Comparison of ENCODE assay signal across 16 cellular contexts in the genomic region with DNA sequence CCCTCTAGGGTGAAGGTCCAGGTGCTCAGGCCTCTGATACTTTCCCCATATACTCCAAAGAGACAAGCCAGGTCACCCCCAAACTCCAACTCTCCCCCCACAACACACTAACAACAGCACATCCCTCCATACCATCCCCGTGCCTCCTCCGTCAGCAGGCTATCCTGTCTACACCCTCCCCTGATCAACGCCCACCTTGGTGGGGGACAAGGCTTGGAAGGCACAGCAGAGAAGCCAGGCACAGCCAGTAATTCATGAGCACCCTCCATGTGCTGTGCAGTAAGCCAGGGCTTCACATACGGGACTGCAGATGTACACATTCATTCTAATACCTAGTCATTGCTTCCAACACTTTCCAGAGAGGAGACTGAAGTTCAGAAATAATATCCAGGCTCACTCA. TPM values are rescaled to one million over a fixed set of nuclear protein-coding genes. Genes with fewer than 3 reads are reported as not detected.
DNase-seq lines count a peak whose midpoint lies in the region; ATAC-seq and TF ChIP-seq lines count a peak whose summit lies in the region.
"Had no signal": no experiment of that assay in that cellular context is flagged by ENCODE, and none has a peak within 500 bp of the region (broad histone marks: within the 10 kb centered on the region; RNA-seq: fewer than 3 reads in every experiment).

No MANE protein-coding gene starts in this region.

- H3K4me1 ChIP-seq in thymus (ENCODE audit: control insufficient read depth, insufficient read depth, low read length) (peaks cover 33% of the 10 kb centered on the region), PC-3 (ENCODE audit: insufficient read depth, low read length) (no peaks in the 10 kb centered on the region)
- H3K4me1 ChIP-seq: right lobe of liver had no signal

- H3K4me3 ChIP-seq in thymus (ENCODE audit: low read length) (no peak overlapping the region), PC-3 (ENCODE audit: low read length) (no peak overlapping the region)
- H3K4me3 ChIP-seq: esophagus muscularis mucosa, left ventricle myocardium inferior, right lobe of liver had no signal

- H3K4me2 ChIP-seq in PC-3 (ENCODE audit: low read length): no peak overlapping the region

- peak overlapping the region; percentile 51 for H3K4me3 Mint-ChIP-seq in activated CD8-positive, alpha-beta memory T cell treated with anti-CD3 and anti-CD28 coated beads, Interleukin-2, amount 10 ng/mL, durations not matched to agents 7 days and 5 days
- H3K4me3 Mint-ChIP-seq in glutamatergic neuron (ENCODE audit: unreplicated experiment): peak overlapping the region; percentile 53

- no peak overlapping the region for H2AFZ ChIP-seq in PC-3 (ENCODE audit: low read length)

- H3K9me3 ChIP-seq in thymus (ENCODE audit: control insufficient read depth) (no peaks in the 10 kb centered on the region), PC-3 (ENCODE audit: low read length) (no peaks in the 10 kb centered on the region)
- H3K9me3 ChIP-seq: esophagus muscularis mucosa, left ventricle myocardium inferior, right lobe of liver had no signal

- H3K79me2 ChIP-seq in PC-3 (ENCODE audit: low read length): peaks cover 96% of the 10 kb centered on the region

- H3K36me3 Mint-ChIP-seq in activated naive CD4-positive, alpha-beta T cell treated with anti-CD3 and anti-CD28 coated beads, Interleukin-2, amount 50 U/mL, for 72 hours: peaks cover 13 to 24% of the 10 kb centered on the region in 2 donors
- peaks cover 17% of the 10 kb centered on the region for H3K36me3 Mint-ChIP-seq in activated CD8-positive, alpha-beta memory T cell treated with anti-CD3 and anti-CD28 coated beads, Interleukin-2, amount 10 ng/mL, durations not matched to agents 7 days and 5 days
- no peaks in the 10 kb centered on the region for H3K36me3 Mint-ChIP-seq in glutamatergic neuron (ENCODE audit: unreplicated experiment)

- H3K9me2 ChIP-seq in PC-3 (replicated peaks; ENCODE audit: low read length): no peaks in the 10 kb centered on the region

- no peaks in the 10 kb centered on the region for H4K20me1 ChIP-seq in PC-3 (ENCODE audit: low read length)

- peaks cover 0 to 5% of the 10 kb centered on the region in 2 donors for H3K9me3 Mint-ChIP-seq in activated naive CD4-positive, alpha-beta T cell treated with anti-CD3 and anti-CD28 coated beads, Interleukin-2, amount 50 U/mL, for 72 hours
- H3K9me3 Mint-ChIP-seq in activated CD8-positive, alpha-beta memory T cell treated with anti-CD3 and anti-CD28 coated beads, Interleukin-2, amount 10 ng/mL, durations not matched to agents 7 days and 5 days (ENCODE audit: low read depth): no peaks in the 10 kb centered on the region
- no peaks in the 10 kb centered on the region for H3K9me3 Mint-ChIP-seq in glutamatergic neuron (ENCODE audit: unreplicated experiment)

- TF ChIP-seq CTCF in glutamatergic neuron (IDR thresholded peaks at IDR 0.05; ENCODE audit: partially characterized antibody, unreplicated experiment) (no peak), PC-3 (conservative IDR thresholded peaks at IDR 0.05; ENCODE audit: low read depth, low read length) (no peak)

- POLR2A ChIA-PET in PC-3 (lab: Charles Lee; ENCODE audit: unreplicated experiment): no interaction called here

- H3K27me3 Mint-ChIP-seq in activated CD8-positive, alpha-beta memory T cell treated with anti-CD3 and anti-CD28 coated beads, Interleukin-2, amount 10 ng/mL, durations not matched to agents 7 days and 5 days: no peaks in the 10 kb centered on the region
- peaks cover 2% of the 10 kb centered on the region for H3K27me3 Mint-ChIP-seq in glutamatergic neuron (ENCODE audit: unreplicated experiment)

- H3K27ac ChIP-seq in thymus (ENCODE audit: low read depth) (peak overlapping the region; percentile 43), PC-3 (ENCODE audit: low read length) (no peak overlapping the region)
- H3K27ac ChIP-seq: esophagus muscularis mucosa, left ventricle myocardium inferior, right lobe of liver had no signal

- peak overlapping the region; percentile 56 to 79 for H3K27ac Mint-ChIP-seq in activated naive CD4-positive, alpha-beta T cell treated with anti-CD3 and anti-CD28 coated beads, Interleukin-2, amount 50 U/mL, for 72 hours
- peak overlapping the region; percentile 72 for H3K27ac Mint-ChIP-seq in activated CD8-positive, alpha-beta memory T cell treated with anti-CD3 and anti-CD28 coated beads, Interleukin-2, amount 10 ng/mL, durations not matched to agents 7 days and 5 days
- peak overlapping the region; percentile 78 for H3K27ac Mint-ChIP-seq in glutamatergic neuron (ENCODE audit: unreplicated experiment)

- peak in 1 of 2 donors; percentile 18 for DNase-seq in activated naive CD4-positive, alpha-beta T cell treated with anti-CD3 and anti-CD28 coated beads, Interleukin-2, amount 50 U/mL, for 72 hours (ENCODE audit: low spot score in 2 of 2)
- DNase-seq in activated naive CD4-positive, alpha-beta T cell (lab: John Stamatoyannopoulos, UW): no peak
- no peak for DNase-seq in activated CD8-positive, alpha-beta memory T cell treated with anti-CD3 and anti-CD28 coated beads, Interleukin-2, amount 10 ng/mL, durations not matched to agents 7 days and 5 days
- no peak for DNase-seq in glutamatergic neuron
- DNase-seq in PC-3: no peak
- DNase-seq in NCI-H82 treated with DMSO at 0.1 percent for 48 hours (lab: John Stamatoyannopoulos, UW; ENCODE audit: unreplicated experiment): no peak
- DNase-seq: amniotic stem cell, EL, GOT3, left ventricle myocardium inferior, NCI-H1436 treated with DMSO at 0.1 percent for 48 hours, NCI-H82 had no signal

- no peaks in the 10 kb centered on the region for H3F3A ChIP-seq in PC-3 (ENCODE audit: low read length, unreplicated experiment)

- H3K9ac ChIP-seq in PC-3 (ENCODE audit: low read length): no peak overlapping the region

- H3K36me3 ChIP-seq in thymus (ENCODE audit: control insufficient read depth, insufficient read depth) (no peaks in the 10 kb centered on the region), PC-3 (ENCODE audit: low read depth, low read length) (peaks cover 6% of the 10 kb centered on the region; the same call in 1 of the 2 replicates)
- H3K36me3 ChIP-seq: esophagus muscularis mucosa, left ventricle myocardium inferior, right lobe of liver had no signal

- H3K4me1 Mint-ChIP-seq in activated CD8-positive, alpha-beta memory T cell treated with anti-CD3 and anti-CD28 coated beads, Interleukin-2, amount 10 ng/mL, durations not matched to agents 7 days and 5 days: peaks cover 86% of the 10 kb centered on the region
- H3K4me1 Mint-ChIP-seq in glutamatergic neuron (ENCODE audit: low read depth, unreplicated experiment): peaks cover 46% of the 10 kb centered on the region

- CTCF ChIA-PET in activated CD8-positive, alpha-beta memory T cell treated with anti-CD3 and anti-CD28 coated beads, Interleukin-2, amount 10 ng/mL, durations not matched to agents 7 days and 5 days (lab: Charles Lee): no interaction called here
- CTCF ChIA-PET in PC-3 (lab: Charles Lee): no interaction called here

- ATAC-seq in activated naive CD4-positive, alpha-beta T cell treated with anti-CD3 and anti-CD28 coated beads, Interleukin-2, amount 50 U/mL, for 72 hours: no peak
- ATAC-seq in activated CD8-positive, alpha-beta memory T cell treated with anti-CD3 and anti-CD28 coated beads, Interleukin-2, amount 10 ng/mL, durations not matched to agents 7 days and 5 days: no peak
- ATAC-seq in PC-3 (no peak), HG02763 (IDR thresholded peaks at IDR 0.05; ENCODE audit: unreplicated experiment) (no peak)
- ATAC-seq: right lobe of liver had no signal

- intact Hi-C loops in PC-3 (cut with micrococcal nuclease): no loop called here

- H3K27me3 ChIP-seq in thymus (ENCODE audit: control insufficient read depth, insufficient read depth) (no peaks in the 10 kb centered on the region), PC-3 (ENCODE audit: low read length) (no peaks in the 10 kb centered on the region)
- H3K27me3 ChIP-seq: esophagus muscularis mucosa, right lobe of liver had no signal

- 96% methylated on average over 4 of the region's 4 CpGs for WGBS in thymus

- BruUV-seq in PC-3 (replicated peaks; lab: Mats Ljungman, UMichigan): no TSS peak

RNA-seq across cellular contexts. Expression of a gene that starts 57.6 kb away (rescaled TPM):
- total RNA-seq in activated naive CD4-positive, alpha-beta T cell treated with anti-CD3 and anti-CD28 coated beads, Interleukin-2, amount 50 U/mL, for 72 hours: 10 to 100 TPM in 1 of 2 donors, 1 to 10 TPM in 1; 3.8 to 28.2 TPM
- 10 to 100 TPM; 16.2 to 36.0 TPM for total RNA-seq in activated CD8-positive, alpha-beta memory T cell treated with anti-CD3 and anti-CD28 coated beads, Interleukin-2, amount 10 ng/mL, durations not matched to agents 7 days and 5 days
- total RNA-seq in glutamatergic neuron (ENCODE audit: unreplicated experiment): 12.8 TPM
- polyA plus RNA-seq in thymus: 8.9 TPM
- total RNA-seq in PC-3 (2014; rRNA removed): 13.7 and 13.9 TPM in 2 replicates
